Comparison of ENCODE assay signal across 1 cellular context in the genomic region with DNA sequence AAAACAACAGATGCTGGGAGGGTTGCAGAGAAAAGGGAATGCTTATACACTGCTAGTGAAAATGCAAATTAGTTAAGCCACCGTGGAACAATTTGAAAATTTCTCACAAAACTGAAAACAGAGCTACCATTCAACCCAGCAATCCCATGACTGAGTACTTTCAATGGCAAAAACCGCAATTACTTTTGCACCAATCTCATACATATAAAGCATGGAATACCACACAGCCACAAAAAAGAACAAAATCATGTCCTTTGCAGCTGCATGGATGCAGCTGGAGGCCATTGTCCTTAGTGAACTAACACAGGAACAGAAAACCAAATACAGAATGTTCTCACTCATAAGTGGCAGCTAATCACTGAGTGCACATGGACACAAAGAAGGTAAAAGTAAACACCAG.
A peak's percentile ranks its signal among the peaks of the same experiment; 100 is the strongest.
TF ChIP-seq lines count a peak whose summit lies in the region.

No MANE protein-coding gene starts in this region.

TF ChIP-seq in HepG2, 621 proteins besides CTCF, POLR2A, EP300 and RAD21:
- no peak for TF ChIP-seq ZNF235 (CRISPR knock-in tag; IDR thresholded peaks at IDR 0.05; ENCODE audit: borderline replicate concordance)
- no peak for TF ChIP-seq ATAD3A (CRISPR knock-in tag; IDR thresholded peaks at IDR 0.05)
- no peak for TF ChIP-seq MEIS1 (CRISPR knock-in tag; IDR thresholded peaks at IDR 0.05; ENCODE audit: borderline replicate concordance)
- TF ChIP-seq, protein P1, sequence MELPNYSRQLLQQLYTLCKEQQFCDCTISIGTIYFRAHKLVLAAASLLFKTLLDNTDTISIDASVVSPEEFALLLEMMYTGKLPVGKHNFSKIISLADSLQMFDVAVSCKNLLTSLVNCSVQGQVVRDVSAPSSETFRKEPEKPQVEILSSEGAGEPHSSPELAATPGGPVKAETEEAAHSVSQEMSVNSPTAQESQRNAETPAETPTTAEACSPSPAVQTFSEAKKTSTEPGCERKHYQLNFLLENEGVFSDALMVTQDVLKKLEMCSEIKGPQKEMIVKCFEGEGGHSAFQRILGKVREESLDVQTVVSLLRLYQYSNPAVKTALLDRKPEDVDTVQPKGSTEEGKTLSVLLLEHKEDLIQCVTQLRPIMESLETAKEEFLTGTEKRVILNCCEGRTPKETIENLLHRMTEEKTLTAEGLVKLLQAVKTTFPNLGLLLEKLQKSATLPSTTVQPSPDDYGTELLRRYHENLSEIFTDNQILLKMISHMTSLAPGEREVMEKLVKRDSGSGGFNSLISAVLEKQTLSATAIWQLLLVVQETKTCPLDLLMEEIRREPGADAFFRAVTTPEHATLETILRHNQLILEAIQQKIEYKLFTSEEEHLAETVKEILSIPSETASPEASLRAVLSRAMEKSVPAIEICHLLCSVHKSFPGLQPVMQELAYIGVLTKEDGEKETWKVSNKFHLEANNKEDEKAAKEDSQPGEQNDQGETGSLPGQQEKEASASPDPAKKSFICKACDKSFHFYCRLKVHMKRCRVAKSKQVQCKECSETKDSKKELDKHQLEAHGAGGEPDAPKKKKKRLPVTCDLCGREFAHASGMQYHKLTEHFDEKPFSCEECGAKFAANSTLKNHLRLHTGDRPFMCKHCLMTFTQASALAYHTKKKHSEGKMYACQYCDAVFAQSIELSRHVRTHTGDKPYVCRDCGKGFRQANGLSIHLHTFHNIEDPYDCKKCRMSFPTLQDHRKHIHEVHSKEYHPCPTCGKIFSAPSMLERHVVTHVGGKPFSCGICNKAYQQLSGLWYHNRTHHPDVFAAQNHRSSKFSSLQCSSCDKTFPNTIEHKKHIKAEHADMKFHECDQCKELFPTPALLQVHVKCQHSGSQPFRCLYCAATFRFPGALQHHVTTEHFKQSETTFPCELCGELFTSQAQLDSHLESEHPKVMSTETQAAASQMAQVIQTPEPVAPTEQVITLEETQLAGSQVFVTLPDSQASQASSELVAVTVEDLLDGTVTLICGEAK (IDR thresholded peaks at IDR 0.05): peak; percentile 86
- TF ChIP-seq, protein P1 (CRISPR knock-in tag; IDR thresholded peaks at IDR 0.05): no peak
